Comparison of ENCODE assay signal across 21 cellular contexts in genomic region chr17:59026176-59026939, GRCh38.
A peak's percentile ranks its signal among the peaks of the same experiment; 100 is the strongest.
DNase-seq lines count a peak whose midpoint lies in the region; ATAC-seq and TF ChIP-seq lines count a peak whose summit lies in the region.
"Had no signal": no experiment of that assay in that cellular context is flagged by ENCODE, and none has a peak within 500 bp of the region (broad histone marks: within the 10 kb centered on the region; RNA-seq: fewer than 3 reads in every experiment).

No MANE protein-coding gene starts in this region.

- DNase-seq in DMS79 (lab: John Stamatoyannopoulos, UW): peak; percentile 39
- DNase-seq in MV-4-11 (lab: John Stamatoyannopoulos, UW): peak; percentile 58
- peak; percentile 41 for DNase-seq in fibroblast of gingiva (ENCODE audit: low read depth)
- no peak for DNase-seq in psoas muscle
- DNase-seq in GM23248: no peak
- DNase-seq in chondrocyte (ENCODE audit: low spot score): no peak
- DNase-seq: activated CD4-positive, alpha-beta T cell treated with anti-CD3 and anti-CD28 coated beads, Interleukin-2, amount 10 ng/mL, durations not matched to agents 7 days and 5 days; BE2C; central memory CD4-positive, alpha-beta T cell; NCI-H1048; NCI-H2029 treated with DMSO at 0.1 percent for 48 hours; NCI-H526 treated with DMSO at 0.1 percent for 48 hours; ovary; small intestine; stimulated activated CD4-positive, alpha-beta T cell treated with anti-CD3 and anti-CD28 coated beads, Interleukin-4, amount 100 ng/mL, for 4 hours; stimulated activated CD8-positive, alpha-beta memory T cell treated with anti-CD3 and anti-CD28 coated beads, Interleukin-4, amount 100 ng/mL, for 48 hours; tibial artery had no signal

- H3K27me3 ChIP-seq in psoas muscle (ENCODE audit: insufficient read depth in 3 of 3, low read length in 2 of 3) (no peaks in the 10 kb centered on the region), GM23248 (replicated peaks; ENCODE audit: insufficient read depth) (no peaks in the 10 kb centered on the region)
- H3K27me3 ChIP-seq: BE2C, ovary, tibial artery had no signal

- peak overlapping the region; percentile 59 for H3K4me3 ChIP-seq in psoas muscle
- no peak overlapping the region for H3K4me3 ChIP-seq in GM23248
- H3K4me3 ChIP-seq: GM23338, ovary, tibial artery had no signal

- no peak overlapping the region for H3K4me2 ChIP-seq in GM23248 (ENCODE audit: unreplicated experiment)
- H3K4me2 ChIP-seq: GM23338 had no signal

- H3K9ac ChIP-seq in GM23248: no peak overlapping the region

- in situ Hi-C loops in GM23248 (cut with MboI): no loop called here

- no peaks in the 10 kb centered on the region for H3K9me3 ChIP-seq in psoas muscle
- no peaks in the 10 kb centered on the region for H3K9me3 ChIP-seq in GM23248 (ENCODE audit: low read depth)
- H3K9me3 ChIP-seq: BE2C, ovary, tibial artery had no signal

- H3K36me3 ChIP-seq in psoas muscle (ENCODE audit: insufficient read depth in 1 of 2, low read depth in 1 of 2) (peaks cover 0 to 20% of the 10 kb centered on the region in 2 donors), GM23248 (ENCODE audit: low read depth) (peaks cover 7% of the 10 kb centered on the region)
- H3K36me3 ChIP-seq: ovary had no signal

- H4K20me1 ChIP-seq in GM23248 (ENCODE audit: insufficient read depth): no peaks in the 10 kb centered on the region

- H3K36me3 Mint-ChIP-seq in chondrocyte (ENCODE audit: low read depth): peaks cover 7% of the 10 kb centered on the region

- H3K4me1 Mint-ChIP-seq in chondrocyte (ENCODE audit: low read depth): peaks cover 5% of the 10 kb centered on the region
- H3K4me1 Mint-ChIP-seq: GM23338 had no signal

- intact Hi-C loops in psoas muscle (cut with DNase I): no loop called here

- no peaks in the 10 kb centered on the region for H3K79me2 ChIP-seq in GM23248 (ENCODE audit: insufficient read depth)

- H3K27me3 Mint-ChIP-seq in chondrocyte (ENCODE audit: low read depth): no peaks in the 10 kb centered on the region
- H3K27me3 Mint-ChIP-seq: activated CD4-positive, alpha-beta T cell treated with anti-CD3 and anti-CD28 coated beads, Interleukin-2, amount 10 ng/mL, durations not matched to agents 7 days and 5 days had no signal

- WGBS in psoas muscle, 3 donors: 62 to 91% (median 85%) methylated on average over 1 of the region's 1 CpG
- 15 to 19% methylated on average over 1 of the region's 1 CpG for WGBS in GM23248 (ENCODE audit: low coverage in 1 of 2, low lambda C conversion rate in 2 of 2, missing lambda C conversion rate in 2 of 2), 2 experiments

- TF ChIP-seq CTCF in psoas muscle (IDR thresholded peaks at IDR 0.05) (no peak), chondrocyte (IDR thresholded peaks at IDR 0.05) (no peak)

- H3K4me1 ChIP-seq in psoas muscle (peaks cover 20% of the 10 kb centered on the region), GM23248 (ENCODE audit: insufficient read depth) (no peaks in the 10 kb centered on the region)
- H3K4me1 ChIP-seq: BE2C had no signal

- no peaks in the 10 kb centered on the region for H3K9me3 Mint-ChIP-seq in chondrocyte (ENCODE audit: low read depth)
- H3K9me3 Mint-ChIP-seq: activated CD4-positive, alpha-beta T cell treated with anti-CD3 and anti-CD28 coated beads, Interleukin-2, amount 10 ng/mL, durations not matched to agents 7 days and 5 days; GM23338 had no signal

- no peaks in the 10 kb centered on the region for H3K9me2 ChIP-seq in GM23248 (ENCODE audit: insufficient read depth)

- peak in 3 of 4 donors; percentile 31 to 74 (median 63) for ATAC-seq in psoas muscle
- no peak for ATAC-seq in HG03354 (IDR thresholded peaks at IDR 0.05; ENCODE audit: poor library complexity, severe bottlenecking, unreplicated experiment)
- no peak for ATAC-seq in HG02884 (IDR thresholded peaks at IDR 0.05; ENCODE audit: unreplicated experiment)
- ATAC-seq: GM23338, Panc1 had no signal

- no peak overlapping the region for H3K4me3 Mint-ChIP-seq in chondrocyte (ENCODE audit: unreplicated experiment)
- H3K4me3 Mint-ChIP-seq: activated CD4-positive, alpha-beta T cell treated with anti-CD3 and anti-CD28 coated beads, Interleukin-2, amount 10 ng/mL, durations not matched to agents 7 days and 5 days; GM23338 had no signal

- H3K27ac ChIP-seq in psoas muscle: peak overlapping the region; percentile 78
- no peak overlapping the region for H3K27ac ChIP-seq in GM23248
- H3K27ac ChIP-seq: ovary had no signal

- H2AFZ ChIP-seq in GM23248: no peak overlapping the region
- H2AFZ ChIP-seq: GM23338 had no signal

- H3F3A ChIP-seq in GM23248 (ENCODE audit: insufficient read depth): no peaks in the 10 kb centered on the region

- no peak overlapping the region for H3K27ac Mint-ChIP-seq in chondrocyte (ENCODE audit: unreplicated experiment)
- H3K27ac Mint-ChIP-seq: activated CD4-positive, alpha-beta T cell treated with anti-CD3 and anti-CD28 coated beads, Interleukin-2, amount 10 ng/mL, durations not matched to agents 7 days and 5 days; GM23338 had no signal

Comparison
In these comparisons a context has a peak if more than half of its experiments do, and no peak if none do; other contexts are left out.
1. DNase-seq: peak in DMS79 (single experiment), MV-4-11 (single experiment) and fibroblast of gingiva (single experiment); none in psoas muscle (0 of 2), GM23248 (single experiment) and chondrocyte (single experiment).
2. ATAC-seq: peak in psoas muscle (3 of 4); none in HG03354 (single experiment) and HG02884 (single experiment).